Comparison of ENCODE assay signal across 1 cellular context in genomic region chr3:157071744-157072525, GRCh38.
TF ChIP-seq lines count a peak whose summit lies in the region.

No MANE protein-coding gene starts in this region.

TF ChIP-seq in K562, 482 proteins besides CTCF, POLR2A, EP300 and RAD21 (continued from another document):
- peak; percentile 98 for TF ChIP-seq ZNF512 (tag; IDR thresholded peaks at IDR 0.05)
- TF ChIP-seq TAF9B (IDR thresholded peaks at IDR 0.05; ENCODE audit: partially characterized antibody) = no peak
- 0 out of 2 replicates have a peak, but pooled peaks have one; percentile 14 for TF ChIP-seq ZBTB5 (IDR thresholded peaks at IDR 0.05)
- peak; percentile 23; the same call in 1 of the 2 replicates for TF ChIP-seq ZBTB26 (CRISPR knock-in tag; IDR thresholded peaks at IDR 0.05)
